19 cellular contexts compared by ENCODE assay signal in the genomic region with DNA sequence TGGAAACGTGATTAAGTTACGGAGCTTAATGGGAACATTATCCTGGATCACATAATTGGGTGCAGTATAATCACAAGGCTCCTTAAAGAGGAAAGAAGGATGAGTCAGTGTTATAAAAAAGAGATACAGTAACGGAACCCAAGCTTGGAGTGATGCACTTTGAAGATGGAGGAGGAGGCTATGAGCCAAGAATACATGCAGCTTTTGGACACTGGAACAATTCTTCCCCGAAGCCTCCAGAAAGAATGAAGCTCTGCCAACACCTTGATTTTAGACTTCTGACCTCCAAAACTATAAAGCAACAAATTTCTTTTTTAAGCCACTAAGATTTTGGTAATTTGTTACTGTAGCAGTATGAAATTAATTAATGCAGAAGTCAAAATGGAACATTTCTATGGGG.
"Had no signal": no experiment of that assay in that cellular context is flagged by ENCODE, and none has a peak within 500 bp of the region (broad histone marks: within the 10 kb centered on the region; RNA-seq: fewer than 3 reads in every experiment).

No MANE protein-coding gene starts in this region.

- H3K79me2 ChIP-seq: hepatocyte had no signal

- H3K4me2 ChIP-seq: hepatocyte had no signal

- DNase-seq: dermis blood vessel endothelial cell; dorsolateral prefrontal cortex; effector CD4-positive, alpha-beta T cell; effector memory CD4-positive, alpha-beta T cell; foreskin keratinocyte; heart left ventricle; immature natural killer cell; left cardiac atrium; left lung; left ventricle myocardium superior; lower lobe of right lung; mesenchymal stem cell; mucosa of descending colon; naive B cell had no signal

- H3K27ac ChIP-seq: coronary artery, dorsolateral prefrontal cortex, esophagus muscularis mucosa, foreskin keratinocyte, gastroesophageal sphincter, heart left ventricle, hepatocyte, left lung, lower lobe of right lung had no signal

- H2AFZ ChIP-seq: hepatocyte had no signal

- H3K4me1 ChIP-seq: esophagus muscularis mucosa, foreskin keratinocyte, gastroesophageal sphincter, heart left ventricle, left lung, lower lobe of right lung had no signal

- H3K27me3 ChIP-seq: dorsolateral prefrontal cortex, esophagus muscularis mucosa, foreskin keratinocyte, gastroesophageal sphincter, heart left ventricle, hepatocyte, left lung had no signal

- H3K4me3 ChIP-seq: coronary artery, esophagus muscularis mucosa, gastroesophageal sphincter, heart left ventricle, hepatocyte, left lung, lower lobe of right lung, mucosa of descending colon had no signal

- H3K4me1 Mint-ChIP-seq: immature natural killer cell, mesothelial cell of epicardium, naive B cell had no signal

- ATAC-seq: foreskin keratinocyte, gastroesophageal sphincter, heart left ventricle, left cardiac atrium, left lung, left ventricle myocardium superior, lower lobe of right lung, mucosa of descending colon had no signal

- H3K27ac Mint-ChIP-seq: immature natural killer cell, mesothelial cell of epicardium, naive B cell had no signal

- H3K36me3 ChIP-seq: esophagus muscularis mucosa, gastroesophageal sphincter, heart left ventricle, left lung, lower lobe of right lung had no signal

- H3K9me3 ChIP-seq: esophagus muscularis mucosa, lower lobe of right lung, mucosa of descending colon had no signal

- H3K27me3 Mint-ChIP-seq: naive B cell had no signal

- H3K4me3 Mint-ChIP-seq: immature natural killer cell, mesothelial cell of epicardium, naive B cell had no signal
